In the genomic region with DNA sequence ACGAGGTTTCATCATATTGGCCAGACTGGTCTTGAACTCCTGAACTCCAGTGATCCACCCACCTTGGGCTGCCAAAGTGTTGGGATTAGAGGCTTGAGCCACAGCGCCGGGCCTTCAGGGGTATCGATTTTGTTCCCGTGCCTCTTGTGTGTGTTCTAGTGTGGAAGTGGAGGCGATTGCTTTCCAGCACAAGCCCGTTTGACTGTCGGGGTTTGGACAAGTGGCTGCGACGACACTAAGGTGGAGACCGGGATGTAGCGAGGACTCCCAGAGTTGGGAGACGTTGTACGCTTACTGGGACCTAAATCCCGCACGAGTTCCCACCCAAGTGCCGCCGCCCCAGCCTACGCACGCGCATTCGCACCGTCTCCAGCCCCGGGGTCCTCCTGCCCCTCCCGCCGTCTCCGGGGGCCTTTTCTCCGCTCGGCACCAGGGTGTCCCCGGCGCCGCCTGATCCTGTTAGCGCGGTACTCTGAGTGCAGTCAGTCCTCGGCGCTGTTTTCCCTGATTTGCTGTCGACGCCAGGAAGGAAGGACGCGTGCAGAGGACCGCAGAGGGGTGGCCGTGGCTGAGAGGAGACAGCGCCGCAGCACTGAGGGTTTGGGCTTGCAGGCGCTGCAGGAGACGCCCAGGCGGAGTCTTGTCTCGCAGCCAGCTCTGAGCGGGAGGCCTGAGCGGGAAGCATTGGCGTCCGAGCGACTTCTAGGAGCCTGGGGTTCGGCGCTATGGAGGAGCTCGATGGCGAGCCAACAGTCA, we compare ENCODE assay signal across 1 cellular context.
A peak's percentile ranks its signal among the peaks of the same experiment; 100 is the strongest.
TF ChIP-seq lines count a peak whose summit lies in the region.

A gene with protein sequence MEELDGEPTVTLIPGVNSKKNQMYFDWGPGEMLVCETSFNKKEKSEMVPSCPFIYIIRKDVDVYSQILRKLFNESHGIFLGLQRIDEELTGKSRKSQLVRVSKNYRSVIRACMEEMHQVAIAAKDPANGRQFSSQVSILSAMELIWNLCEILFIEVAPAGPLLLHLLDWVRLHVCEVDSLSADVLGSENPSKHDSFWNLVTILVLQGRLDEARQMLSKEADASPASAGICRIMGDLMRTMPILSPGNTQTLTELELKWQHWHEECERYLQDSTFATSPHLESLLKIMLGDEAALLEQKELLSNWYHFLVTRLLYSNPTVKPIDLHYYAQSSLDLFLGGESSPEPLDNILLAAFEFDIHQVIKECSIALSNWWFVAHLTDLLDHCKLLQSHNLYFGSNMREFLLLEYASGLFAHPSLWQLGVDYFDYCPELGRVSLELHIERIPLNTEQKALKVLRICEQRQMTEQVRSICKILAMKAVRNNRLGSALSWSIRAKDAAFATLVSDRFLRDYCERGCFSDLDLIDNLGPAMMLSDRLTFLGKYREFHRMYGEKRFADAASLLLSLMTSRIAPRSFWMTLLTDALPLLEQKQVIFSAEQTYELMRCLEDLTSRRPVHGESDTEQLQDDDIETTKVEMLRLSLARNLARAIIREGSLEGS (plus strand): TSS at position 643 of the 756 bp plus-strand sequence. CDS start 83 bp downstream, at position 726.

TF ChIP-seq in K562, 482 proteins besides CTCF, POLR2A, EP300 and RAD21 (continued from another document and continues in another):
- TF ChIP-seq, protein P1, sequence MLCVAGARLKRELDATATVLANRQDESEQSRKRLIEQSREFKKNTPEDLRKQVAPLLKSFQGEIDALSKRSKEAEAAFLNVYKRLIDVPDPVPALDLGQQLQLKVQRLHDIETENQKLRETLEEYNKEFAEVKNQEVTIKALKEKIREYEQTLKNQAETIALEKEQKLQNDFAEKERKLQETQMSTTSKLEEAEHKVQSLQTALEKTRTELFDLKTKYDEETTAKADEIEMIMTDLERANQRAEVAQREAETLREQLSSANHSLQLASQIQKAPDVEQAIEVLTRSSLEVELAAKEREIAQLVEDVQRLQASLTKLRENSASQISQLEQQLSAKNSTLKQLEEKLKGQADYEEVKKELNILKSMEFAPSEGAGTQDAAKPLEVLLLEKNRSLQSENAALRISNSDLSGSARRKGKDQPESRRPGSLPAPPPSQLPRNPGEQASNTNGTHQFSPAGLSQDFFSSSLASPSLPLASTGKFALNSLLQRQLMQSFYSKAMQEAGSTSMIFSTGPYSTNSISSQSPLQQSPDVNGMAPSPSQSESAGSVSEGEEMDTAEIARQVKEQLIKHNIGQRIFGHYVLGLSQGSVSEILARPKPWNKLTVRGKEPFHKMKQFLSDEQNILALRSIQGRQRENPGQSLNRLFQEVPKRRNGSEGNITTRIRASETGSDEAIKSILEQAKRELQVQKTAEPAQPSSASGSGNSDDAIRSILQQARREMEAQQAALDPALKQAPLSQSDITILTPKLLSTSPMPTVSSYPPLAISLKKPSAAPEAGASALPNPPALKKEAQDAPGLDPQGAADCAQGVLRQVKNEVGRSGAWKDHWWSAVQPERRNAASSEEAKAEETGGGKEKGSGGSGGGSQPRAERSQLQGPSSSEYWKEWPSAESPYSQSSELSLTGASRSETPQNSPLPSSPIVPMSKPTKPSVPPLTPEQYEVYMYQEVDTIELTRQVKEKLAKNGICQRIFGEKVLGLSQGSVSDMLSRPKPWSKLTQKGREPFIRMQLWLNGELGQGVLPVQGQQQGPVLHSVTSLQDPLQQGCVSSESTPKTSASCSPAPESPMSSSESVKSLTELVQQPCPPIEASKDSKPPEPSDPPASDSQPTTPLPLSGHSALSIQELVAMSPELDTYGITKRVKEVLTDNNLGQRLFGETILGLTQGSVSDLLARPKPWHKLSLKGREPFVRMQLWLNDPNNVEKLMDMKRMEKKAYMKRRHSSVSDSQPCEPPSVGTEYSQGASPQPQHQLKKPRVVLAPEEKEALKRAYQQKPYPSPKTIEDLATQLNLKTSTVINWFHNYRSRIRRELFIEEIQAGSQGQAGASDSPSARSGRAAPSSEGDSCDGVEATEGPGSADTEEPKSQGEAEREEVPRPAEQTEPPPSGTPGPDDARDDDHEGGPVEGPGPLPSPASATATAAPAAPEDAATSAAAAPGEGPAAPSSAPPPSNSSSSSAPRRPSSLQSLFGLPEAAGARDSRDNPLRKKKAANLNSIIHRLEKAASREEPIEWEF (CRISPR knock-in tag; IDR thresholded peaks at IDR 0.05): no peak
- peak in 1 of 2 experiments; percentile 31; a peak in 1 of 4 replicates for TF ChIP-seq SRF (CRISPR knock-in tag; IDR thresholded peaks at IDR 0.05)
- TF ChIP-seq HNRNPH1 (optimal IDR thresholded peaks at IDR 0.05; ENCODE audit: low read depth, low read length): no peak
- TF ChIP-seq, protein P2, sequence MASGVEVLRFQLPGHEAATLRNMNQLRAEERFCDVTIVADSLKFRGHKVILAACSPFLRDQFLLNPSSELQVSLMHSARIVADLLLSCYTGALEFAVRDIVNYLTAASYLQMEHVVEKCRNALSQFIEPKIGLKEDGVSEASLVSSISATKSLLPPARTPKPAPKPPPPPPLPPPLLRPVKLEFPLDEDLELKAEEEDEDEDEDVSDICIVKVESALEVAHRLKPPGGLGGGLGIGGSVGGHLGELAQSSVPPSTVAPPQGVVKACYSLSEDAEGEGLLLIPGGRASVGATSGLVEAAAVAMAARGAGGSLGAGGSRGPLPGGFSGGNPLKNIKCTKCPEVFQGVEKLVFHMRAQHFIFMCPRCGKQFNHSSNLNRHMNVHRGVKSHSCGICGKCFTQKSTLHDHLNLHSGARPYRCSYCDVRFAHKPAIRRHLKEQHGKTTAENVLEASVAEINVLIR (CRISPR knock-in tag; IDR thresholded peaks at IDR 0.05): no peak; the same call in 1 of the 2 replicates
- no peak for TF ChIP-seq KLF1 (tag; IDR thresholded peaks at IDR 0.05)
- peak; percentile 22; the same call in 1 of the 2 replicates for TF ChIP-seq CHD2 (IDR thresholded peaks at IDR 0.05; ENCODE audit: low read depth, low read length)
- TF ChIP-seq, protein P3, sequence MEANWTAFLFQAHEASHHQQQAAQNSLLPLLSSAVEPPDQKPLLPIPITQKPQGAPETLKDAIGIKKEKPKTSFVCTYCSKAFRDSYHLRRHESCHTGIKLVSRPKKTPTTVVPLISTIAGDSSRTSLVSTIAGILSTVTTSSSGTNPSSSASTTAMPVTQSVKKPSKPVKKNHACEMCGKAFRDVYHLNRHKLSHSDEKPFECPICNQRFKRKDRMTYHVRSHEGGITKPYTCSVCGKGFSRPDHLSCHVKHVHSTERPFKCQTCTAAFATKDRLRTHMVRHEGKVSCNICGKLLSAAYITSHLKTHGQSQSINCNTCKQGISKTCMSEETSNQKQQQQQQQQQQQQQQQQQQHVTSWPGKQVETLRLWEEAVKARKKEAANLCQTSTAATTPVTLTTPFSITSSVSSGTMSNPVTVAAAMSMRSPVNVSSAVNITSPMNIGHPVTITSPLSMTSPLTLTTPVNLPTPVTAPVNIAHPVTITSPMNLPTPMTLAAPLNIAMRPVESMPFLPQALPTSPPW (CRISPR knock-in tag; IDR thresholded peaks at IDR 0.05): peak; percentile 97
- TF ChIP-seq TARDBP (IDR thresholded peaks at IDR 0.05): peak; percentile 78; the same call in 1 of the 2 replicates
- TF ChIP-seq SMARCE1 (IDR thresholded peaks at IDR 0.05): no peak; the same call in 1 of the 2 replicates
- no peak for TF ChIP-seq ZKSCAN8 (CRISPR knock-in tag; IDR thresholded peaks at IDR 0.05)
- no peak for TF ChIP-seq ZNF507 (tag; conservative IDR thresholded peaks at IDR 0.05)
- TF ChIP-seq ARNT (IDR thresholded peaks at IDR 0.05): no peak
- peak; percentile 94 for TF ChIP-seq L3MBTL2 (IDR thresholded peaks at IDR 0.05)
- no peak for TF ChIP-seq ELF2 (CRISPR knock-in tag; IDR thresholded peaks at IDR 0.05)
- no peak for TF ChIP-seq MEF2A (IDR thresholded peaks at IDR 0.05; ENCODE audit: control insufficient read depth, low read depth, low read length)
- TF ChIP-seq DDX20 (tag; IDR thresholded peaks at IDR 0.05; ENCODE audit: low read depth): no peak
- peak; percentile 93 for TF ChIP-seq E2F3 (CRISPR knock-in tag; IDR thresholded peaks at IDR 0.05)
- no peak for TF ChIP-seq NFE2L1 (tag; IDR thresholded peaks at IDR 0.05; ENCODE audit: borderline replicate concordance, low read depth)
- TF ChIP-seq ZNF445 (CRISPR knock-in tag; IDR thresholded peaks at IDR 0.05; ENCODE audit: low read depth): no peak
- TF ChIP-seq ATF7 (IDR thresholded peaks at IDR 0.05): peak; percentile 75
- no peak for TF ChIP-seq ZNF146 (CRISPR knock-in tag; IDR thresholded peaks at IDR 0.05; ENCODE audit: unreplicated experiment)
- TF ChIP-seq CAMTA2 (CRISPR knock-in tag; conservative IDR thresholded peaks at IDR 0.05): no peak
- no peak for TF ChIP-seq NCOA4 (IDR thresholded peaks at IDR 0.05; ENCODE audit: partially characterized antibody)
- TF ChIP-seq, protein P4, sequence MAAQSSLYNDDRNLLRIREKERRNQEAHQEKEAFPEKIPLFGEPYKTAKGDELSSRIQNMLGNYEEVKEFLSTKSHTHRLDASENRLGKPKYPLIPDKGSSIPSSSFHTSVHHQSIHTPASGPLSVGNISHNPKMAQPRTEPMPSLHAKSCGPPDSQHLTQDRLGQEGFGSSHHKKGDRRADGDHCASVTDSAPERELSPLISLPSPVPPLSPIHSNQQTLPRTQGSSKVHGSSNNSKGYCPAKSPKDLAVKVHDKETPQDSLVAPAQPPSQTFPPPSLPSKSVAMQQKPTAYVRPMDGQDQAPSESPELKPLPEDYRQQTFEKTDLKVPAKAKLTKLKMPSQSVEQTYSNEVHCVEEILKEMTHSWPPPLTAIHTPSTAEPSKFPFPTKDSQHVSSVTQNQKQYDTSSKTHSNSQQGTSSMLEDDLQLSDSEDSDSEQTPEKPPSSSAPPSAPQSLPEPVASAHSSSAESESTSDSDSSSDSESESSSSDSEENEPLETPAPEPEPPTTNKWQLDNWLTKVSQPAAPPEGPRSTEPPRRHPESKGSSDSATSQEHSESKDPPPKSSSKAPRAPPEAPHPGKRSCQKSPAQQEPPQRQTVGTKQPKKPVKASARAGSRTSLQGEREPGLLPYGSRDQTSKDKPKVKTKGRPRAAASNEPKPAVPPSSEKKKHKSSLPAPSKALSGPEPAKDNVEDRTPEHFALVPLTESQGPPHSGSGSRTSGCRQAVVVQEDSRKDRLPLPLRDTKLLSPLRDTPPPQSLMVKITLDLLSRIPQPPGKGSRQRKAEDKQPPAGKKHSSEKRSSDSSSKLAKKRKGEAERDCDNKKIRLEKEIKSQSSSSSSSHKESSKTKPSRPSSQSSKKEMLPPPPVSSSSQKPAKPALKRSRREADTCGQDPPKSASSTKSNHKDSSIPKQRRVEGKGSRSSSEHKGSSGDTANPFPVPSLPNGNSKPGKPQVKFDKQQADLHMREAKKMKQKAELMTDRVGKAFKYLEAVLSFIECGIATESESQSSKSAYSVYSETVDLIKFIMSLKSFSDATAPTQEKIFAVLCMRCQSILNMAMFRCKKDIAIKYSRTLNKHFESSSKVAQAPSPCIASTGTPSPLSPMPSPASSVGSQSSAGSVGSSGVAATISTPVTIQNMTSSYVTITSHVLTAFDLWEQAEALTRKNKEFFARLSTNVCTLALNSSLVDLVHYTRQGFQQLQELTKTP (IDR thresholded peaks at IDR 0.05; ENCODE audit: low read depth in 1 of 2, partially characterized antibody in 2 of 2): peak; percentile 54 to 81
- TF ChIP-seq CCAR2 (IDR thresholded peaks at IDR 0.05; ENCODE audit: low read depth, low read length): no peak
- TF ChIP-seq, protein P5, sequence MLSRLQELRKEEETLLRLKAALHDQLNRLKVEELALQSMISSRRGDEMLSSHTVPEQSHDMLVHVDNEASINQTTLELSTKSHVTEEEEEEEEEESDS (CRISPR knock-in tag; IDR thresholded peaks at IDR 0.05): no peak
- TF ChIP-seq TCFL5 (CRISPR knock-in tag; conservative IDR thresholded peaks at IDR 0.05): peak; percentile 56; the same call in 1 of the 2 replicates
- TF ChIP-seq SMARCC2 (IDR thresholded peaks at IDR 0.05; ENCODE audit: low read depth): no peak
- TF ChIP-seq TAL1 (IDR thresholded peaks at IDR 0.05): peak; percentile 65
- TF ChIP-seq SOX6 (IDR thresholded peaks at IDR 0.05): peak; percentile 38; the same call in 1 of the 2 replicates
- 0 out of 2 replicates have a peak, but pooled peaks have one; percentile 8 for TF ChIP-seq ELF1 (tag; IDR thresholded peaks at IDR 0.05)
- no peak for TF ChIP-seq BMI1 (IDR thresholded peaks at IDR 0.05; ENCODE audit: low read length)
- no peak for TF ChIP-seq CBX8 (IDR thresholded peaks at IDR 0.05; ENCODE audit: borderline replicate concordance, extremely low read depth, low read depth, low read length, poor library complexity, severe bottlenecking)
- TF ChIP-seq, protein P6, sequence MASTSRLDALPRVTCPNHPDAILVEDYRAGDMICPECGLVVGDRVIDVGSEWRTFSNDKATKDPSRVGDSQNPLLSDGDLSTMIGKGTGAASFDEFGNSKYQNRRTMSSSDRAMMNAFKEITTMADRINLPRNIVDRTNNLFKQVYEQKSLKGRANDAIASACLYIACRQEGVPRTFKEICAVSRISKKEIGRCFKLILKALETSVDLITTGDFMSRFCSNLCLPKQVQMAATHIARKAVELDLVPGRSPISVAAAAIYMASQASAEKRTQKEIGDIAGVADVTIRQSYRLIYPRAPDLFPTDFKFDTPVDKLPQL (IDR thresholded peaks at IDR 0.05; ENCODE audit: extremely low read depth, insufficient read length): no peak
- no peak for TF ChIP-seq CREBBP (IDR thresholded peaks at IDR 0.05; ENCODE audit: low read depth, low read length)
- TF ChIP-seq KAT2B (IDR thresholded peaks at IDR 0.05; ENCODE audit: low read depth, low read length): no peak
- TF ChIP-seq, protein P7, sequence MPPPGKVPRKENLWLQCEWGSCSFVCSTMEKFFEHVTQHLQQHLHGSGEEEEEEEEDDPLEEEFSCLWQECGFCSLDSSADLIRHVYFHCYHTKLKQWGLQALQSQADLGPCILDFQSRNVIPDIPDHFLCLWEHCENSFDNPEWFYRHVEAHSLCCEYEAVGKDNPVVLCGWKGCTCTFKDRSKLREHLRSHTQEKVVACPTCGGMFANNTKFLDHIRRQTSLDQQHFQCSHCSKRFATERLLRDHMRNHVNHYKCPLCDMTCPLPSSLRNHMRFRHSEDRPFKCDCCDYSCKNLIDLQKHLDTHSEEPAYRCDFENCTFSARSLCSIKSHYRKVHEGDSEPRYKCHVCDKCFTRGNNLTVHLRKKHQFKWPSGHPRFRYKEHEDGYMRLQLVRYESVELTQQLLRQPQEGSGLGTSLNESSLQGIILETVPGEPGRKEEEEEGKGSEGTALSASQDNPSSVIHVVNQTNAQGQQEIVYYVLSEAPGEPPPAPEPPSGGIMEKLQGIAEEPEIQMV (tag; conservative IDR thresholded peaks at IDR 0.05; ENCODE audit: low read depth): 0 out of 2 replicates have a peak, but pooled peaks have one; percentile 64
- no peak for TF ChIP-seq ZNF589 (CRISPR knock-in tag; IDR thresholded peaks at IDR 0.05; ENCODE audit: low read depth)
- TF ChIP-seq COPS2 (conservative IDR thresholded peaks at IDR 0.05): no peak
- TF ChIP-seq CHD4 (IDR thresholded peaks at IDR 0.05; ENCODE audit: insufficient read depth, insufficient replicate concordance, low read depth, low read length, poor library complexity, severe bottlenecking): no peak
- no peak; the same call in 1 of the 2 replicates for TF ChIP-seq MECOM (CRISPR knock-in tag; IDR thresholded peaks at IDR 0.05)
- TF ChIP-seq ETV1 (tag; conservative IDR thresholded peaks at IDR 0.05; ENCODE audit: low read depth): no peak; the same call in 1 of the 2 replicates
- no peak for TF ChIP-seq ZNF696 (CRISPR knock-in tag; conservative IDR thresholded peaks at IDR 0.05)
- TF ChIP-seq SREBF1 (IDR thresholded peaks at IDR 0.05; ENCODE audit: borderline replicate concordance, low read depth, low read length): no peak
- 0 out of 2 replicates have a peak, but pooled peaks have one; percentile 17 for TF ChIP-seq KLF6 (CRISPR knock-in tag; IDR thresholded peaks at IDR 0.05; ENCODE audit: borderline replicate concordance)
- TF ChIP-seq TAF15 (IDR thresholded peaks at IDR 0.05; ENCODE audit: low read depth, low read length): no peak
- TF ChIP-seq CBX2 (IDR thresholded peaks at IDR 0.05; ENCODE audit: insufficient read depth, low read length, poor library complexity, severe bottlenecking): no peak
- no peak for TF ChIP-seq ZFP1 (CRISPR knock-in tag; IDR thresholded peaks at IDR 0.05)
